Comparison of ENCODE assay signal across 23 cellular contexts in the genomic region with DNA sequence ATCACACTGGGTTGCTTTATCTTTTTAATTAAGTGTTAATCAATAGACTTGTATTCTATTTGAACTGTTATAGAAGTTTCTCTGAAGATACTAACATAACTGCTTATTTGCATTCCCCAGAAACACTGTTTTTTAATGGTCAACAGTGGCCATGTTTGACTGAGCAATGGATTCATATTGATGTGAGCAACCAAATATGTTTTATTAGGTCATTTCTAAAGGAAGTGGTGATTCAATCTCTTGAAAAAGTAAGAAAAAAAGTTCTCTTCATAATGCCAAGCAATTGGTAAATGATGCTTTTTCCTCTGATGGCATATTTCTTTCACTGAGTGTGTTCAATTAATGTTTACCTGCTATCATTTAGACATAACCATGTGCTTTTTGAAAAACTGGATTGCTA.
"Had no signal": no experiment of that assay in that cellular context is flagged by ENCODE, and none has a peak within 500 bp of the region (broad histone marks: within the 10 kb centered on the region; RNA-seq: fewer than 3 reads in every experiment).

No MANE protein-coding gene starts in this region.

- DNase-seq: activated B cell treated with CpG ODN at 0.5 μM for 24 hours; activated CD4-positive, alpha-beta memory T cell treated with anti-CD3 and anti-CD28 coated beads for 36 hours; activated CD4-positive, alpha-beta T cell treated with anti-CD3 and anti-CD28 coated beads for 4 hours; activated CD8-positive, alpha-beta memory T cell treated with anti-CD3 and anti-CD28 coated beads, Interleukin-2, amount 10 ng/mL, durations not matched to agents 7 days and 5 days; activated naive CD4-positive, alpha-beta T cell treated with Interleukin-2 at 50 U/mL for 16 hours; activated naive CD8-positive, alpha-beta T cell treated with anti-CD3 and anti-CD28 coated beads, Interleukin-2, amount 10 ng/mL, durations not matched to agents 7 days and 5 days; amygdala; brain microvascular endothelial cell; effector CD8-positive, alpha-beta T cell; esophagus squamous epithelium; foreskin melanocyte; kidney glomerular epithelial cell; natural killer cell; posterior cingulate gyrus; stimulated activated CD8-positive, alpha-beta memory T cell treated with anti-CD3 and anti-CD28 coated beads, Interleukin-4, amount 100 ng/mL, for 48 hours; stimulated activated naive CD4-positive, alpha-beta T cell; substantia nigra; T-helper 1 cell; T-helper 9 cell; tibial artery had no signal

- H3K36me3 ChIP-seq: brain microvascular endothelial cell, esophagus squamous epithelium, neutrophil, tibial artery had no signal

- ATAC-seq: activated CD8-positive, alpha-beta memory T cell treated with anti-CD3 and anti-CD28 coated beads, Interleukin-2, amount 10 ng/mL, durations not matched to agents 7 days and 5 days; natural killer cell had no signal

- H3K4me1 Mint-ChIP-seq: activated CD8-positive, alpha-beta memory T cell treated with anti-CD3 and anti-CD28 coated beads, Interleukin-2, amount 10 ng/mL, durations not matched to agents 7 days and 5 days; activated naive CD8-positive, alpha-beta T cell treated with anti-CD3 and anti-CD28 coated beads, Interleukin-2, amount 10 ng/mL, durations not matched to agents 7 days and 5 days; central memory CD8-positive, alpha-beta T cell; natural killer cell had no signal

- H3K36me3 Mint-ChIP-seq: activated CD4-positive, alpha-beta memory T cell treated with anti-CD3 and anti-CD28 coated beads for 36 hours; activated CD8-positive, alpha-beta memory T cell treated with anti-CD3 and anti-CD28 coated beads, Interleukin-2, amount 10 ng/mL, durations not matched to agents 7 days and 5 days; activated naive CD8-positive, alpha-beta T cell treated with anti-CD3 and anti-CD28 coated beads, Interleukin-2, amount 10 ng/mL, durations not matched to agents 7 days and 5 days; natural killer cell had no signal

- H3K9me3 Mint-ChIP-seq: activated B cell treated with CpG ODN at 0.5 μM for 24 hours; activated CD4-positive, alpha-beta memory T cell treated with anti-CD3 and anti-CD28 coated beads for 36 hours; activated naive CD8-positive, alpha-beta T cell treated with anti-CD3 and anti-CD28 coated beads, Interleukin-2, amount 10 ng/mL, durations not matched to agents 7 days and 5 days; central memory CD8-positive, alpha-beta T cell; natural killer cell had no signal

- H3K27ac ChIP-seq: brain microvascular endothelial cell, coronary artery, esophagus squamous epithelium, neutrophil, tibial artery had no signal

- H3K27me3 Mint-ChIP-seq: activated B cell treated with CpG ODN at 0.5 μM for 24 hours; activated CD4-positive, alpha-beta memory T cell treated with anti-CD3 and anti-CD28 coated beads for 36 hours; activated CD8-positive, alpha-beta memory T cell treated with anti-CD3 and anti-CD28 coated beads, Interleukin-2, amount 10 ng/mL, durations not matched to agents 7 days and 5 days; central memory CD8-positive, alpha-beta T cell had no signal

- H3K27ac Mint-ChIP-seq: activated B cell treated with CpG ODN at 0.5 μM for 24 hours; activated CD4-positive, alpha-beta memory T cell treated with anti-CD3 and anti-CD28 coated beads for 36 hours; activated CD8-positive, alpha-beta memory T cell treated with anti-CD3 and anti-CD28 coated beads, Interleukin-2, amount 10 ng/mL, durations not matched to agents 7 days and 5 days; activated naive CD8-positive, alpha-beta T cell treated with anti-CD3 and anti-CD28 coated beads, Interleukin-2, amount 10 ng/mL, durations not matched to agents 7 days and 5 days; natural killer cell had no signal

- H3K4me3 Mint-ChIP-seq: activated B cell treated with CpG ODN at 0.5 μM for 24 hours; activated CD4-positive, alpha-beta memory T cell treated with anti-CD3 and anti-CD28 coated beads for 36 hours; activated CD8-positive, alpha-beta memory T cell treated with anti-CD3 and anti-CD28 coated beads, Interleukin-2, amount 10 ng/mL, durations not matched to agents 7 days and 5 days; activated naive CD8-positive, alpha-beta T cell treated with anti-CD3 and anti-CD28 coated beads, Interleukin-2, amount 10 ng/mL, durations not matched to agents 7 days and 5 days; central memory CD8-positive, alpha-beta T cell; natural killer cell had no signal

- H3K4me3 ChIP-seq: coronary artery, esophagus squamous epithelium, tibial artery had no signal

- H3K27me3 ChIP-seq: brain microvascular endothelial cell, esophagus squamous epithelium, neutrophil, tibial artery had no signal

- H3K9me3 ChIP-seq: esophagus squamous epithelium, neutrophil, tibial artery had no signal
